Comparison of ENCODE assay signal across 8 cellular contexts in genomic region chr17:35373532-35373983, GRCh38. TPM values are rescaled to one million over a fixed set of nuclear protein-coding genes. Genes with fewer than 3 reads are reported as not detected.
DNase-seq lines count a peak whose midpoint lies in the region; ATAC-seq, FAIRE-seq and TF ChIP-seq lines count a peak whose summit lies in the region.

Gene SLFN11 (minus strand): TSS chr17:35373621. CDS start chr17:35363807, 9,814 bp downstream.

- DNase-seq in SIG-M5 treated with dmso at 0.1 percent for 504 hours (lab: John Stamatoyannopoulos, UW; ENCODE audit: unreplicated experiment) (peak; percentile 78), frontal cortex (ENCODE audit: low spot score in 2 of 2) (peak; percentile 39 to 72), non-pigmented ciliary epithelial cell (ENCODE audit: low read depth) (peak; percentile 28), substantia nigra (lab: John Stamatoyannopoulos, UW) (peak in 36 of 49 donors; percentile 5 to 75 (median 38))
- DNase-seq in activated naive CD4-positive, alpha-beta T cell treated with Interleukin-2 at 50 U/mL for 16 hours = peak; percentile 90

- peak; percentile 93 for TF ChIP-seq POLR2A in GM10847 (IDR thresholded peaks at IDR 0.05; ENCODE audit: extremely low read depth, insufficient read length)

- H3K27ac ChIP-seq in substantia nigra (ENCODE audit: low read depth, low read length, poor library complexity, severe bottlenecking) = peak within 1 kb of the TSS; percentile 69

- no peak for FAIRE-seq in frontal cortex (lab: Jason Lieb, UNC)

- ATAC-seq in HG03520 (IDR thresholded peaks at IDR 0.05; ENCODE audit: unreplicated experiment) = peak; percentile 59
- ATAC-seq in HG02938 (IDR thresholded peaks at IDR 0.05; ENCODE audit: unreplicated experiment) = no peak

RNA-seq across cellular contexts. Expression of gene SLFN11, which starts in this region (rescaled TPM):
- total RNA-seq in frontal cortex = 2.9 TPM

Comparison
In these comparisons a context has a peak if more than half of its experiments do, and no peak if none do; other contexts are left out.
1. DNase-seq: peak in every context shown above with its lines; median percentile 90 in activated naive CD4-positive, alpha-beta T cell treated with Interleukin-2 at 50 U/mL for 16 hours; 78 in SIG-M5 treated with dmso at 0.1 percent for 504 hours; 56 in frontal cortex; 38 in substantia nigra; 28 in non-pigmented ciliary epithelial cell.